ENCODE assay signal across 22 cellular contexts in the genomic region with DNA sequence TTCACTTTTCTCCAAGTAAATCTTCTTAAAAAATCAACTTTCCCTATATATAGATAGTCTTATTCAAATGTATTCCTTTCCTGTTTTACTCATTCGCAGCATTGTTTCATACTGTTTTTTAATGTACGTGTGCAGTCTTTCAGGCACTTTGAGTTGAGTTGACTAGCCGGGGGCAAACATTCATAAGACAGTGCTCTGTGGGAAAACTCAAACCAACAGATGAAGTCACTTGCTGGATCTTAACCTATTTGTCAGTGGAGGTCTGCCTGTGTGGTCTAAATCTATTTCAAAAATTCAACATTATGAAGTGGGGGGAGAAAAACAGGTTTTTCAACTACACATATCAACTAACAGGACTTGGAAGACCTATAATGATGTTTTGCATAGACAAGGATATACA. TPM values are rescaled to one million over a fixed set of nuclear protein-coding genes. Genes with fewer than 3 reads are reported as not detected.
DNase-seq lines count a peak whose midpoint lies in the region; ATAC-seq and TF ChIP-seq lines count a peak whose summit lies in the region.
"Had no signal": no experiment of that assay in that cellular context is flagged by ENCODE, and none has a peak within 500 bp of the region (broad histone marks: within the 10 kb centered on the region; RNA-seq: fewer than 3 reads in every experiment).

No MANE protein-coding gene starts in this region.

- H3K4me1 Mint-ChIP-seq in activated naive CD4-positive, alpha-beta T cell treated with anti-CD3 and anti-CD28 coated beads for 36 hours (ENCODE audit: low read depth): peaks cover 78% of the 10 kb centered on the region
- H3K4me1 Mint-ChIP-seq in activated naive CD4-positive, alpha-beta T cell treated with anti-CD3 and anti-CD28 coated beads, Interleukin-2, amount 10 ng/mL, durations not matched to agents 7 days and 5 days: peaks cover 29% of the 10 kb centered on the region
- H3K4me1 Mint-ChIP-seq in activated T-helper 17 cell treated with anti-CD3 and anti-CD28 coated beads, Interleukin-2, amount 50 U/mL, for 72 hours: peaks cover 32% of the 10 kb centered on the region
- H3K4me1 Mint-ChIP-seq in stimulated activated naive CD8-positive, alpha-beta T cell treated with anti-CD3 and anti-CD28 coated beads, Interleukin-15, Interleukin-2, amounts not matched to agents 100 ng/mL and 50 ng/mL, for 24 hours (ENCODE audit: low read depth): peaks cover 63% of the 10 kb centered on the region
- H3K4me1 Mint-ChIP-seq: B cell had no signal

- no peak overlapping the region for H3K4me3 Mint-ChIP-seq in activated naive CD4-positive, alpha-beta T cell treated with anti-CD3 and anti-CD28 coated beads for 36 hours
- no peak overlapping the region for H3K4me3 Mint-ChIP-seq in activated naive CD4-positive, alpha-beta T cell treated with anti-CD3 and anti-CD28 coated beads, Interleukin-2, amount 10 ng/mL, durations not matched to agents 7 days and 5 days
- peak overlapping the region; percentile 75 for H3K4me3 Mint-ChIP-seq in activated T-helper 17 cell treated with anti-CD3 and anti-CD28 coated beads, Interleukin-2, amount 50 U/mL, for 72 hours
- H3K4me3 Mint-ChIP-seq in stimulated activated naive CD8-positive, alpha-beta T cell treated with anti-CD3 and anti-CD28 coated beads, Interleukin-15, Interleukin-2, amounts not matched to agents 100 ng/mL and 50 ng/mL, for 24 hours: no peak overlapping the region
- H3K4me3 Mint-ChIP-seq: B cell had no signal

- ATAC-seq in activated T-helper 17 cell treated with anti-CD3 and anti-CD28 coated beads, Interleukin-2, amount 50 U/mL, for 72 hours (replicated peaks): peak; percentile 63

- H3K4me2 ChIP-seq in OCI-LY3 (ENCODE audit: low read length): peak overlapping the region; percentile 71
- H3K4me2 ChIP-seq: PC-9 had no signal

- peaks cover 24% of the 10 kb centered on the region for H3K36me3 Mint-ChIP-seq in activated naive CD4-positive, alpha-beta T cell treated with anti-CD3 and anti-CD28 coated beads for 36 hours (ENCODE audit: low read depth)
- H3K36me3 Mint-ChIP-seq in activated naive CD4-positive, alpha-beta T cell treated with anti-CD3 and anti-CD28 coated beads, Interleukin-2, amount 10 ng/mL, durations not matched to agents 7 days and 5 days: no peaks in the 10 kb centered on the region
- H3K36me3 Mint-ChIP-seq in activated T-helper 17 cell treated with anti-CD3 and anti-CD28 coated beads, Interleukin-2, amount 50 U/mL, for 72 hours (ENCODE audit: low read depth): peaks cover 32% of the 10 kb centered on the region
- H3K36me3 Mint-ChIP-seq in stimulated activated naive CD8-positive, alpha-beta T cell treated with anti-CD3 and anti-CD28 coated beads, Interleukin-15, Interleukin-2, amounts not matched to agents 100 ng/mL and 50 ng/mL, for 24 hours (ENCODE audit: low read depth): peaks cover 4% of the 10 kb centered on the region

- no peaks in the 10 kb centered on the region for H3K27me3 Mint-ChIP-seq in activated naive CD4-positive, alpha-beta T cell treated with anti-CD3 and anti-CD28 coated beads for 36 hours (ENCODE audit: low read depth)
- no peaks in the 10 kb centered on the region for H3K27me3 Mint-ChIP-seq in activated naive CD4-positive, alpha-beta T cell treated with anti-CD3 and anti-CD28 coated beads, Interleukin-2, amount 10 ng/mL, durations not matched to agents 7 days and 5 days
- H3K27me3 Mint-ChIP-seq in activated T-helper 17 cell treated with anti-CD3 and anti-CD28 coated beads, Interleukin-2, amount 50 U/mL, for 72 hours: no peaks in the 10 kb centered on the region
- H3K27me3 Mint-ChIP-seq in stimulated activated naive CD8-positive, alpha-beta T cell treated with anti-CD3 and anti-CD28 coated beads, Interleukin-15, Interleukin-2, amounts not matched to agents 100 ng/mL and 50 ng/mL, for 24 hours: peaks cover 4% of the 10 kb centered on the region
- H3K27me3 Mint-ChIP-seq: CD4-positive, alpha-beta T cell had no signal

- no peak overlapping the region for H3K27ac ChIP-seq in OCI-LY3 (ENCODE audit: low read length)
- H3K27ac ChIP-seq: PC-9 had no signal

- H3K27ac Mint-ChIP-seq in activated naive CD4-positive, alpha-beta T cell treated with anti-CD3 and anti-CD28 coated beads for 36 hours: peak overlapping the region; percentile 94
- H3K27ac Mint-ChIP-seq in activated naive CD4-positive, alpha-beta T cell treated with anti-CD3 and anti-CD28 coated beads, Interleukin-2, amount 10 ng/mL, durations not matched to agents 7 days and 5 days: no peak overlapping the region
- H3K27ac Mint-ChIP-seq in activated T-helper 17 cell treated with anti-CD3 and anti-CD28 coated beads, Interleukin-2, amount 50 U/mL, for 72 hours: peak overlapping the region; percentile 90
- peak overlapping the region; percentile 17 for H3K27ac Mint-ChIP-seq in stimulated activated naive CD8-positive, alpha-beta T cell treated with anti-CD3 and anti-CD28 coated beads, Interleukin-15, Interleukin-2, amounts not matched to agents 100 ng/mL and 50 ng/mL, for 24 hours
- H3K27ac Mint-ChIP-seq: B cell; CD4-positive, alpha-beta T cell had no signal

- no peak overlapping the region for H2AFZ ChIP-seq in OCI-LY3 (ENCODE audit: low read depth, low read length)
- H2AFZ ChIP-seq: PC-9 had no signal

- no peak for DNase-seq in activated naive CD4-positive, alpha-beta T cell treated with anti-CD3 and anti-CD28 coated beads for 36 hours
- no peak for DNase-seq in activated naive CD4-positive, alpha-beta T cell treated with anti-CD3 and anti-CD28 coated beads, Interleukin-2, amount 10 ng/mL, durations not matched to agents 7 days and 5 days
- no peak for DNase-seq in HPDE6-E6E7 (ENCODE audit: extremely low spot score)
- no peak for DNase-seq in KBM-7
- DNase-seq: Calu3; CD4-positive, alpha-beta T cell; DMS79 treated with DMSO at 0.1 percent for 48 hours; GDM1; HCEC 1CT; IMR-90; MV-4-11; NCI-H146; NCI-H2081 treated with DMSO at 0.1 percent for 48 hours; NCI-H524; NK-92 treated with Interleukin-12 subunit alpha and Interleukin-12 subunit beta, amount 100 ng/mL, for 24 hours; PC-9 had no signal

- no peaks in the 10 kb centered on the region for H3K36me3 ChIP-seq in OCI-LY3 (replicated peaks; ENCODE audit: low read depth, low read length)

- no peaks in the 10 kb centered on the region for H3K79me2 ChIP-seq in OCI-LY3 (ENCODE audit: low read length)

- in situ Hi-C loops in KBM-7 (cut with MboI; ENCODE audit: low pct_unique_long_range_greater_than_20kb, low sequenced_read_pairs): no loop called here

- intact Hi-C loops in activated naive CD4-positive, alpha-beta T cell treated with anti-CD3 and anti-CD28 coated beads for 36 hours (cut with micrococcal nuclease): loop anchor here (1.0 kb wide), 1 partner anchor 13 kb away; no protein-coding TSS in a partner anchor

- CTCF ChIA-PET in activated naive CD4-positive, alpha-beta T cell treated with anti-CD3 and anti-CD28 coated beads for 36 hours (lab: Charles Lee): no interaction called here
- CTCF ChIA-PET in activated naive CD4-positive, alpha-beta T cell treated with anti-CD3 and anti-CD28 coated beads, Interleukin-2, amount 10 ng/mL, durations not matched to agents 7 days and 5 days (lab: Charles Lee): no interaction called here

- TF ChIP-seq CTCF in OCI-LY3 (IDR thresholded peaks at IDR 0.05; ENCODE audit: low read depth, low read length): no peak

- no peak overlapping the region for H3K9ac ChIP-seq in OCI-LY3 (ENCODE audit: low read length)

- H3K4me3 ChIP-seq in OCI-LY3 (ENCODE audit: low read length): no peak overlapping the region
- H3K4me3 ChIP-seq: PC-9 had no signal

- H3K4me1 ChIP-seq in OCI-LY3 (ENCODE audit: low read length): peaks cover 17% of the 10 kb centered on the region

- H4K20me1 ChIP-seq in OCI-LY3 (ENCODE audit: insufficient read depth, low read length): no peaks in the 10 kb centered on the region

- 0 out of 2 replicates have a peak, but pooled peaks cover 3% of the 10 kb centered on the region for H3K27me3 ChIP-seq in OCI-LY3 (ENCODE audit: low read depth, low read length)

- no peaks in the 10 kb centered on the region for H3K9me3 ChIP-seq in OCI-LY3 (ENCODE audit: insufficient read depth, low read length)

- H3K9me3 Mint-ChIP-seq in activated naive CD4-positive, alpha-beta T cell treated with anti-CD3 and anti-CD28 coated beads for 36 hours: no peaks in the 10 kb centered on the region
- H3K9me3 Mint-ChIP-seq in activated naive CD4-positive, alpha-beta T cell treated with anti-CD3 and anti-CD28 coated beads, Interleukin-2, amount 10 ng/mL, durations not matched to agents 7 days and 5 days: no peaks in the 10 kb centered on the region
- no peaks in the 10 kb centered on the region for H3K9me3 Mint-ChIP-seq in activated T-helper 17 cell treated with anti-CD3 and anti-CD28 coated beads, Interleukin-2, amount 50 U/mL, for 72 hours
- no peaks in the 10 kb centered on the region for H3K9me3 Mint-ChIP-seq in stimulated activated naive CD8-positive, alpha-beta T cell treated with anti-CD3 and anti-CD28 coated beads, Interleukin-15, Interleukin-2, amounts not matched to agents 100 ng/mL and 50 ng/mL, for 24 hours
- H3K9me3 Mint-ChIP-seq: CD4-positive, alpha-beta T cell had no signal

RNA-seq across cellular contexts. Expression of a gene that starts 6.2 kb away (rescaled TPM):
- 1 to 10 TPM; 6.7 to 8.0 TPM for total RNA-seq in activated naive CD4-positive, alpha-beta T cell treated with anti-CD3 and anti-CD28 coated beads for 36 hours
- 1 to 10 TPM; 2.4 to 9.7 TPM for total RNA-seq in activated T-helper 17 cell treated with anti-CD3 and anti-CD28 coated beads, Interleukin-2, amount 50 U/mL, for 72 hours
- total RNA-seq: B cell, Calu3, HT-29, LHCN-M2, PC-9 had no signal

RNA-seq across cellular contexts. Expression of a gene that starts 35.6 kb away (rescaled TPM):
- 100 to 1,000 TPM; 138 to 139 TPM for total RNA-seq in activated naive CD4-positive, alpha-beta T cell treated with anti-CD3 and anti-CD28 coated beads for 36 hours
- total RNA-seq in activated T-helper 17 cell treated with anti-CD3 and anti-CD28 coated beads, Interleukin-2, amount 50 U/mL, for 72 hours: 10 to 100 TPM; 16.1 to 17.1 TPM
- total RNA-seq: B cell had no signal

RNA-seq across cellular contexts. Expression of a gene that starts 45.0 kb away (rescaled TPM):
- total RNA-seq in activated naive CD4-positive, alpha-beta T cell treated with anti-CD3 and anti-CD28 coated beads for 36 hours: 100 to 1,000 TPM; 107 to 113 TPM
- total RNA-seq in activated T-helper 17 cell treated with anti-CD3 and anti-CD28 coated beads, Interleukin-2, amount 50 U/mL, for 72 hours: 100 to 1,000 TPM; 175 to 184 TPM
- total RNA-seq: Calu3, HT-29, LHCN-M2, PC-9 had no signal

RNA-seq across cellular contexts. Expression of a gene that starts 58.6 kb away (rescaled TPM):
- total RNA-seq in activated naive CD4-positive, alpha-beta T cell treated with anti-CD3 and anti-CD28 coated beads for 36 hours: 10 to 100 TPM; 11.8 to 13.0 TPM
- total RNA-seq in activated T-helper 17 cell treated with anti-CD3 and anti-CD28 coated beads, Interleukin-2, amount 50 U/mL, for 72 hours: 10 to 100 TPM in 1 of 2 donors, 1 to 10 TPM in 1; 7.2 to 11.9 TPM

Comparison
In these comparisons a context has a peak if more than half of its experiments do, and no peak if none do; other contexts are left out.
1. RNA of a gene that starts 35.6 kb away (total RNA-seq): 138 to 139 TPM in activated naive CD4-positive, alpha-beta T cell treated with anti-CD3 and anti-CD28 coated beads for 36 hours; 16.1 to 17.1 TPM in activated T-helper 17 cell treated with anti-CD3 and anti-CD28 coated beads, Interleukin-2, amount 50 U/mL, for 72 hours; every median in the first group is over 4 times any median in the second.